In genomic region chr9:125444166-125444565, GRCh38 we compare ENCODE assay signal across 2 cellular contexts.
TF ChIP-seq lines count a peak whose summit lies in the region.

No MANE protein-coding gene starts in this region.

TF ChIP-seq in GM23338, 12 proteins besides CTCF, POLR2A, EP300 and RAD21:
- TF ChIP-seq ZNF462 (CRISPR knock-in tag; IDR thresholded peaks at IDR 0.05) (no peak), ZNF331 (CRISPR knock-in tag; IDR thresholded peaks at IDR 0.05; ENCODE audit: low read depth) (no peak), CREB1 (CRISPR knock-in tag; IDR thresholded peaks at IDR 0.05; ENCODE audit: low read depth) (no peak), STAT1 (IDR thresholded peaks at IDR 0.05; ENCODE audit: unreplicated experiment) (no peak), NANOG (IDR thresholded peaks at IDR 0.05; ENCODE audit: borderline replicate concordance) (no peak), ETS1 (IDR thresholded peaks at IDR 0.05) (no peak), ZNF114 (CRISPR knock-in tag; IDR thresholded peaks at IDR 0.05) (no peak), EZH2phosphoT487 (IDR thresholded peaks at IDR 0.05; ENCODE audit: unreplicated experiment) (no peak), POLR2AphosphoS5 (IDR thresholded peaks at IDR 0.05; ENCODE audit: low read depth) (no peak), JUNB (IDR thresholded peaks at IDR 0.05; ENCODE audit: unreplicated experiment) (no peak), EZH2 (IDR thresholded peaks at IDR 0.05; ENCODE audit: low read depth, unreplicated experiment) (no peak), REST (IDR thresholded peaks at IDR 0.05; ENCODE audit: unreplicated experiment) (no peak)
TF ChIP-seq in GM23338: peak in this region for 0.

TF ChIP-seq in WTC11, 78 proteins besides CTCF, POLR2A, EP300 and RAD21 (continued from another document):
- TF ChIP-seq, protein P1, sequence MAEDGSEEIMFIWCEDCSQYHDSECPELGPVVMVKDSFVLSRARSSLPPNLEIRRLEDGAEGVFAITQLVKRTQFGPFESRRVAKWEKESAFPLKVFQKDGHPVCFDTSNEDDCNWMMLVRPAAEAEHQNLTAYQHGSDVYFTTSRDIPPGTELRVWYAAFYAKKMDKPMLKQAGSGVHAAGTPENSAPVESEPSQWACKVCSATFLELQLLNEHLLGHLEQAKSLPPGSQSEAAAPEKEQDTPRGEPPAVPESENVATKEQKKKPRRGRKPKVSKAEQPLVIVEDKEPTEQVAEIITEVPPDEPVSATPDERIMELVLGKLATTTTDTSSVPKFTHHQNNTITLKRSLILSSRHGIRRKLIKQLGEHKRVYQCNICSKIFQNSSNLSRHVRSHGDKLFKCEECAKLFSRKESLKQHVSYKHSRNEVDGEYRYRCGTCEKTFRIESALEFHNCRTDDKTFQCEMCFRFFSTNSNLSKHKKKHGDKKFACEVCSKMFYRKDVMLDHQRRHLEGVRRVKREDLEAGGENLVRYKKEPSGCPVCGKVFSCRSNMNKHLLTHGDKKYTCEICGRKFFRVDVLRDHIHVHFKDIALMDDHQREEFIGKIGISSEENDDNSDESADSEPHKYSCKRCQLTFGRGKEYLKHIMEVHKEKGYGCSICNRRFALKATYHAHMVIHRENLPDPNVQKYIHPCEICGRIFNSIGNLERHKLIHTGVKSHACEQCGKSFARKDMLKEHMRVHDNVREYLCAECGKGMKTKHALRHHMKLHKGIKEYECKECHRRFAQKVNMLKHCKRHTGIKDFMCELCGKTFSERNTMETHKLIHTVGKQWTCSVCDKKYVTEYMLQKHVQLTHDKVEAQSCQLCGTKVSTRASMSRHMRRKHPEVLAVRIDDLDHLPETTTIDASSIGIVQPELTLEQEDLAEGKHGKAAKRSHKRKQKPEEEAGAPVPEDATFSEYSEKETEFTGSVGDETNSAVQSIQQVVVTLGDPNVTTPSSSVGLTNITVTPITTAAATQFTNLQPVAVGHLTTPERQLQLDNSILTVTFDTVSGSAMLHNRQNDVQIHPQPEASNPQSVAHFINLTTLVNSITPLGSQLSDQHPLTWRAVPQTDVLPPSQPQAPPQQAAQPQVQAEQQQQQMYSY (CRISPR knock-in tag; IDR thresholded peaks at IDR 0.05): no peak
- no peak for TF ChIP-seq HMGA2 (CRISPR knock-in tag; IDR thresholded peaks at IDR 0.05)
- TF ChIP-seq ZNF416 (CRISPR knock-in tag; IDR thresholded peaks at IDR 0.05): no peak
- TF ChIP-seq RELA (CRISPR knock-in tag; IDR thresholded peaks at IDR 0.05; ENCODE audit: borderline replicate concordance): no peak
- TF ChIP-seq FOXP1 (CRISPR knock-in tag; IDR thresholded peaks at IDR 0.05; ENCODE audit: borderline replicate concordance): no peak
- TF ChIP-seq, protein P2, sequence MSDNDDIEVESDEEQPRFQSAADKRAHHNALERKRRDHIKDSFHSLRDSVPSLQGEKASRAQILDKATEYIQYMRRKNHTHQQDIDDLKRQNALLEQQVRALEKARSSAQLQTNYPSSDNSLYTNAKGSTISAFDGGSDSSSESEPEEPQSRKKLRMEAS (CRISPR knock-in tag; IDR thresholded peaks at IDR 0.05): no peak
- no peak for TF ChIP-seq ZNF671 (CRISPR knock-in tag; IDR thresholded peaks at IDR 0.05)
- TF ChIP-seq ZNF396 (CRISPR knock-in tag; IDR thresholded peaks at IDR 0.05; ENCODE audit: borderline replicate concordance): no peak
- TF ChIP-seq NFATC4 (CRISPR knock-in tag; IDR thresholded peaks at IDR 0.05): no peak
- no peak for TF ChIP-seq NR1H2 (CRISPR knock-in tag; IDR thresholded peaks at IDR 0.05)
